1 cellular context compared by ENCODE assay signal in the genomic region with DNA sequence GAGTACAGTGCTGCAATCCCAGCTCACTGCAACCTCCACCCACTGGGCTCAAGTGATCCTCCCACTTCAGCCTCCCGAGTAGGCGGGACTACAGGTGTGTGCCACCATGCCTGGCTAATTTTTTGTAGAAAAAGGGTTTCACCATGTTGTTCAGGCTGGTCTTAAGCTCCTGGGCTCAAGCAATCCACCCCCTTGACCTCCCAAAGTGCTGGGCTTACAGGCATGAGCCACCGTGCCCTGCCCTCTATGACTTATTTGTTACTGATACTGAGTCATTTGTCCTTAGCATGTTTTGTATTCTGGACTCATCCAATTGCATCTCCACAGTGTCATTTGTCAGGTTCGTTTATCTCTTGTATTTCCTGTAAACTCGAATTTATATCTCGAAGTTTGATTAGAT.
TF ChIP-seq lines count a peak whose summit lies in the region.

No MANE protein-coding gene starts in this region.

TF ChIP-seq in SK-N-SH, 30 proteins besides CTCF, POLR2A, EP300 and RAD21 (continued from another document):
- TF ChIP-seq, protein P1, sequence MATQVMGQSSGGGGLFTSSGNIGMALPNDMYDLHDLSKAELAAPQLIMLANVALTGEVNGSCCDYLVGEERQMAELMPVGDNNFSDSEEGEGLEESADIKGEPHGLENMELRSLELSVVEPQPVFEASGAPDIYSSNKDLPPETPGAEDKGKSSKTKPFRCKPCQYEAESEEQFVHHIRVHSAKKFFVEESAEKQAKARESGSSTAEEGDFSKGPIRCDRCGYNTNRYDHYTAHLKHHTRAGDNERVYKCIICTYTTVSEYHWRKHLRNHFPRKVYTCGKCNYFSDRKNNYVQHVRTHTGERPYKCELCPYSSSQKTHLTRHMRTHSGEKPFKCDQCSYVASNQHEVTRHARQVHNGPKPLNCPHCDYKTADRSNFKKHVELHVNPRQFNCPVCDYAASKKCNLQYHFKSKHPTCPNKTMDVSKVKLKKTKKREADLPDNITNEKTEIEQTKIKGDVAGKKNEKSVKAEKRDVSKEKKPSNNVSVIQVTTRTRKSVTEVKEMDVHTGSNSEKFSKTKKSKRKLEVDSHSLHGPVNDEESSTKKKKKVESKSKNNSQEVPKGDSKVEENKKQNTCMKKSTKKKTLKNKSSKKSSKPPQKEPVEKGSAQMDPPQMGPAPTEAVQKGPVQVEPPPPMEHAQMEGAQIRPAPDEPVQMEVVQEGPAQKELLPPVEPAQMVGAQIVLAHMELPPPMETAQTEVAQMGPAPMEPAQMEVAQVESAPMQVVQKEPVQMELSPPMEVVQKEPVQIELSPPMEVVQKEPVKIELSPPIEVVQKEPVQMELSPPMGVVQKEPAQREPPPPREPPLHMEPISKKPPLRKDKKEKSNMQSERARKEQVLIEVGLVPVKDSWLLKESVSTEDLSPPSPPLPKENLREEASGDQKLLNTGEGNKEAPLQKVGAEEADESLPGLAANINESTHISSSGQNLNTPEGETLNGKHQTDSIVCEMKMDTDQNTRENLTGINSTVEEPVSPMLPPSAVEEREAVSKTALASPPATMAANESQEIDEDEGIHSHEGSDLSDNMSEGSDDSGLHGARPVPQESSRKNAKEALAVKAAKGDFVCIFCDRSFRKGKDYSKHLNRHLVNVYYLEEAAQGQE (IDR thresholded peaks at IDR 0.05; ENCODE audit: low read depth, low read length): no peak
- TF ChIP-seq TEAD4 (IDR thresholded peaks at IDR 0.05; ENCODE audit: borderline replicate concordance, insufficient read depth) (no peak), TAF1 (IDR thresholded peaks at IDR 0.05; ENCODE audit: borderline replicate concordance, low read depth, low read length) (no peak), NRF1 (IDR thresholded peaks at IDR 0.05; ENCODE audit: low read depth, low read length) (no peak), FOSL2 (IDR thresholded peaks at IDR 0.05; ENCODE audit: borderline replicate concordance, low read depth) (no peak), MXI1 (IDR thresholded peaks at IDR 0.05; ENCODE audit: low read depth, low read length) (no peak), GATA2 (CRISPR knock-in tag; IDR thresholded peaks at IDR 0.05) (no peak), EZH2phosphoT487 (IDR thresholded peaks at IDR 0.05; ENCODE audit: borderline replicate concordance, low read depth) (no peak), JUND (IDR thresholded peaks at IDR 0.05) (no peak), RCOR1 (IDR thresholded peaks at IDR 0.05; ENCODE audit: low read length) (no peak), RXRA (IDR thresholded peaks at IDR 0.05; ENCODE audit: borderline replicate concordance, low read depth) (no peak), CHD2 (IDR thresholded peaks at IDR 0.05; ENCODE audit: low read length, partially characterized antibody) (no peak), GABPA (IDR thresholded peaks at IDR 0.05; ENCODE audit: low read depth) (no peak), ELF1 (IDR thresholded peaks at IDR 0.05) (no peak)
- TF ChIP-seq, protein P2, sequence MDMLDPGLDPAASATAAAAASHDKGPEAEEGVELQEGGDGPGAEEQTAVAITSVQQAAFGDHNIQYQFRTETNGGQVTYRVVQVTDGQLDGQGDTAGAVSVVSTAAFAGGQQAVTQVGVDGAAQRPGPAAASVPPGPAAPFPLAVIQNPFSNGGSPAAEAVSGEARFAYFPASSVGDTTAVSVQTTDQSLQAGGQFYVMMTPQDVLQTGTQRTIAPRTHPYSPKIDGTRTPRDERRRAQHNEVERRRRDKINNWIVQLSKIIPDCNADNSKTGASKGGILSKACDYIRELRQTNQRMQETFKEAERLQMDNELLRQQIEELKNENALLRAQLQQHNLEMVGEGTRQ (IDR thresholded peaks at IDR 0.05; ENCODE audit: borderline replicate concordance, low read depth, low read length): no peak
- TF ChIP-seq, protein P3, sequence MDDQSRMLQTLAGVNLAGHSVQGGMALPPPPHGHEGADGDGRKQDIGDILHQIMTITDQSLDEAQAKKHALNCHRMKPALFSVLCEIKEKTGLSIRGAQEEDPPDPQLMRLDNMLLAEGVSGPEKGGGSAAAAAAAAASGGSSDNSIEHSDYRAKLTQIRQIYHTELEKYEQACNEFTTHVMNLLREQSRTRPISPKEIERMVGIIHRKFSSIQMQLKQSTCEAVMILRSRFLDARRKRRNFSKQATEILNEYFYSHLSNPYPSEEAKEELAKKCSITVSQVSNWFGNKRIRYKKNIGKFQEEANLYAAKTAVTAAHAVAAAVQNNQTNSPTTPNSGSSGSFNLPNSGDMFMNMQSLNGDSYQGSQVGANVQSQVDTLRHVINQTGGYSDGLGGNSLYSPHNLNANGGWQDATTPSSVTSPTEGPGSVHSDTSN (IDR thresholded peaks at IDR 0.05): no peak
